ENCODE assay signal across 17 cellular contexts in the genomic region with DNA sequence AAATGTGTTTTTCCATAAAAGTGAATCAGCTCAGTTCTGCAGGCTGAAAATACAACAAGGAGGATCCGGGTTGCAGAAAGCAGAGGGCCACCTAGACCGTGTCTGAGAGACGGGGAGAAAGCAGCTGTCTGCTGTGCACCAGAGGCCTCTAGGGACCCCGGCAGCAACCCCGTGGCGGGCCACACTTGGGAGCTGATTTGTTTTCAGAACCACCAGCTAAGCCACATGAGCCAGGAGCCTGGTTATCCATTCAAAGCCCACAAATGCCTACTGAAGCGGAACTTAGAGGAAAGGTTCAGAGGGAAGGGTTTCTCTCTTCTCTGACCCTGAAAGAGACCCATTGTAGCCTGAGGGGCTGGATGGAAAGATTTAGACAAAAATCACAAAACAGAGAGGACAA. TPM values are rescaled to one million over a fixed set of nuclear protein-coding genes. Genes with fewer than 3 reads are reported as not detected.
A peak's percentile ranks its signal among the peaks of the same experiment; 100 is the strongest.
DNase-seq lines count a peak whose midpoint lies in the region; ATAC-seq, FAIRE-seq and TF ChIP-seq lines count a peak whose summit lies in the region.
"Had no signal": no experiment of that assay in that cellular context is flagged by ENCODE, and none has a peak within 500 bp of the region (broad histone marks: within the 10 kb centered on the region; RNA-seq: fewer than 3 reads in every experiment).

No MANE protein-coding gene starts in this region.

- WGBS in GM12878 (ENCODE audit: insufficient coverage, insufficient replicate concordance, low lambda C conversion rate, missing lambda C conversion rate), result 8% methylated on average over 7 of the region's 7 CpGs
- 86% methylated on average over 6 of the region's 7 CpGs for WGBS in mesenchymal stem cell

- H3K36me3 ChIP-seq in DND-41 (ENCODE audit: insufficient read depth, low read length), result no peaks in the 10 kb centered on the region
- no peaks in the 10 kb centered on the region for H3K36me3 ChIP-seq in GM12878 (ENCODE audit: control insufficient read depth in 2 of 2, insufficient read depth in 2 of 2, low read length in 1 of 2)
- no peaks in the 10 kb centered on the region for H3K36me3 ChIP-seq in breast epithelium
- no peaks in the 10 kb centered on the region for H3K36me3 ChIP-seq in mesenchymal stem cell (ENCODE audit: control insufficient read depth in 1 of 2, insufficient read depth in 2 of 2, low read depth in 1 of 2, low read length in 2 of 2)

- ATAC-seq in DND-41 (ENCODE audit: insufficient read depth, low read depth) (peak; percentile 27; the same call in 1 of the 3 replicates), HG03460 (IDR thresholded peaks at IDR 0.05; ENCODE audit: unreplicated experiment) (peak; percentile 63), GM12878 (peak; percentile 76)
- ATAC-seq: natural killer cell treated with Interleukin-12 subunit alpha and Interleukin-12 subunit beta and Interleukin-15 and Interleukin-18, amount 100 ng/mL, for 72 hours had no signal

- H3K4me1 Mint-ChIP-seq in nephron progenitor cell, result peaks cover 70% of the 10 kb centered on the region

- SMC1A ChIA-PET in GM12878 (lab: Charles Lee; ENCODE audit: uncharacterized antibody, unreplicated experiment), result interaction anchor here (1.1 kb wide), 1 partner anchor 25 kb away, joined by 3 read pairs; no protein-coding TSS in a partner anchor

- TF ChIP-seq CTCF in DND-41 (IDR thresholded peaks at IDR 0.05; ENCODE audit: borderline replicate concordance, extremely low read depth, low read length, poor library complexity, severe bottlenecking) (no peak), GM12878 (IDR thresholded peaks at IDR 0.05 in 2 of 3, conservative IDR thresholded peaks at IDR 0.05 in 1 of 3; ENCODE audit: control insufficient read depth in 2 of 3, extremely low read depth in 1 of 3, insufficient read depth in 1 of 3, low read depth in 3 of 3, low read length in 3 of 3) (no peak), nephron progenitor cell (IDR thresholded peaks at IDR 0.05) (no peak), breast epithelium (IDR thresholded peaks at IDR 0.05) (no peak)

- no peaks in the 10 kb centered on the region for H4K20me1 ChIP-seq in DND-41 (ENCODE audit: insufficient read depth, low read length)
- H4K20me1 ChIP-seq in GM12878 (ENCODE audit: control insufficient read depth, insufficient read depth), result no peaks in the 10 kb centered on the region

- no peak overlapping the region for H2BK12ac ChIP-seq in mesenchymal stem cell (ENCODE audit: low read length in 2 of 2)

- no peak overlapping the region for H3K4me3 ChIP-seq in DND-41 (ENCODE audit: low read depth in 1 of 2, low read length in 2 of 2)
- no peak overlapping the region for H3K4me3 ChIP-seq in GM12878
- no peak overlapping the region for H3K4me3 ChIP-seq in breast epithelium
- no peak overlapping the region for H3K4me3 ChIP-seq in mesenchymal stem cell (ENCODE audit: insufficient read depth in 1 of 2, low read depth in 1 of 2, low read length in 2 of 2)
- H3K4me3 ChIP-seq: lung had no signal

- H3K4me3 Mint-ChIP-seq in nephron progenitor cell, result peak overlapping the region; percentile 25
- H3K4me3 Mint-ChIP-seq: HFFc6; natural killer cell treated with Interleukin-12 subunit alpha and Interleukin-12 subunit beta and Interleukin-15 and Interleukin-18, amount 100 ng/mL, for 72 hours had no signal

- H3K23ac ChIP-seq in mesenchymal stem cell (ENCODE audit: low read length in 2 of 2), result no peak overlapping the region

- H2AK5ac ChIP-seq in mesenchymal stem cell (ENCODE audit: low read length, severe bottlenecking), result no peak overlapping the region

- H3K14ac ChIP-seq in mesenchymal stem cell (ENCODE audit: low read length in 2 of 2), result no peak overlapping the region

- FAIRE-seq in GM12878 (lab: Jason Lieb, UNC) (no peak), GM12891 (lab: Jason Lieb, UNC) (no peak)
- FAIRE-seq: colon had no signal

- DNase-seq in DND-41, result peak; percentile 33
- DNase-seq in GM12878 (ENCODE audit: low read depth, low spot score), result no peak
- no peak for DNase-seq in nephron progenitor cell
- no peak for DNase-seq in activated CD4-positive, CD25-positive, alpha-beta regulatory T cell (lab: John Stamatoyannopoulos, UW)
- no peak for DNase-seq in breast epithelium (ENCODE audit: low spot score in 2 of 2)
- DNase-seq in mesenchymal stem cell, result no peak
- DNase-seq in GM12891 (ENCODE audit: insufficient read length, low spot score), result no peak
- DNase-seq: activated gamma-delta T cell; GDM1; HFFc6; MM.1S; stimulated activated CD4-positive, alpha-beta T cell treated with anti-CD3 and anti-CD28 coated beads, Interleukin-2, amount 100 ng/mL, for 24 hours had no signal

- no peaks in the 10 kb centered on the region for H3K27me3 ChIP-seq in DND-41 (ENCODE audit: insufficient read depth, low read length, poor library complexity)
- no peaks in the 10 kb centered on the region for H3K27me3 ChIP-seq in GM12878 (replicated peaks in 1 of 2; ENCODE audit: control insufficient read depth in 2 of 2, insufficient read depth in 2 of 2, low read length in 1 of 2)
- H3K27me3 ChIP-seq in breast epithelium, result no peaks in the 10 kb centered on the region
- no peaks in the 10 kb centered on the region for H3K27me3 ChIP-seq in mesenchymal stem cell (ENCODE audit: control insufficient read depth in 1 of 2, insufficient read depth in 1 of 2, low read length in 2 of 2)

- H2BK120ac ChIP-seq in mesenchymal stem cell (ENCODE audit: low read depth, low read length), result no peak overlapping the region

- no peaks in the 10 kb centered on the region for H3K79me2 ChIP-seq in DND-41 (ENCODE audit: insufficient read depth, low read length)
- H3K79me2 ChIP-seq in GM12878 (ENCODE audit: control insufficient read depth, insufficient read depth, low read length), result no peaks in the 10 kb centered on the region

- H3K18ac ChIP-seq in mesenchymal stem cell (ENCODE audit: low read depth in 1 of 2, low read length in 2 of 2), result no peak overlapping the region

- in situ Hi-C loops in GM12878 (cut with MboI), result no loop called here

- no peak overlapping the region for H2BK15ac ChIP-seq in mesenchymal stem cell (ENCODE audit: low read depth, poor library complexity, severe bottlenecking)

- RAD21 ChIA-PET in GM12878 (lab: Charles Lee; ENCODE audit: unreplicated experiment), result interaction anchor here (0.6 to 1.7 kb wide), 2 partner anchors 28 to 78 kb away, joined by 3 to 4 read pairs; partner anchors contain the start of gene ID2

- BruUV-seq in GM12878 (replicated peaks; lab: Mats Ljungman, UMichigan), result no TSS peak

- POLR2A ChIA-PET in GM12878 (lab: Charles Lee), result interaction anchor here (1.0 to 1.5 kb wide), 2 partner anchors 27 to 28 kb away, joined by 3 to 7 read pairs; partner anchors contain the start of gene ID2

- peaks cover under 1% of the 10 kb centered on the region for H3K9me3 ChIP-seq in DND-41 (ENCODE audit: insufficient read depth, low read length, severe bottlenecking)
- no peaks in the 10 kb centered on the region; the same call in 2 of the 3 replicates for H3K9me3 ChIP-seq in GM12878 (replicated peaks; ENCODE audit: control insufficient read depth, insufficient read depth, low read length)
- no peaks in the 10 kb centered on the region for H3K9me3 ChIP-seq in breast epithelium
- no peaks in the 10 kb centered on the region for H3K9me3 ChIP-seq in mesenchymal stem cell (ENCODE audit: control insufficient read depth, low read length)

- H3K4me1 ChIP-seq in DND-41 (ENCODE audit: insufficient read depth, low read length) (peaks cover 15% of the 10 kb centered on the region), GM12878 (ENCODE audit: control insufficient read depth, insufficient read depth, low read length) (peaks cover 5% of the 10 kb centered on the region), breast epithelium (no peaks in the 10 kb centered on the region), mesenchymal stem cell (ENCODE audit: control insufficient read depth, insufficient read depth, low read depth, low read length) (peaks cover 14% of the 10 kb centered on the region)

- TF ChIP-seq POLR2A in GM12878 (IDR thresholded peaks at IDR 0.05; ENCODE audit: low read depth, low read length) (no peak), breast epithelium (IDR thresholded peaks at IDR 0.05) (no peak), GM12891 (IDR thresholded peaks at IDR 0.05; ENCODE audit: low read depth, low read length) (no peak)

- H3K4ac ChIP-seq in mesenchymal stem cell (ENCODE audit: low read depth in 1 of 2, low read length in 2 of 2), result no peak overlapping the region

- H3K9me3 Mint-ChIP-seq in nephron progenitor cell, result peaks cover 4% of the 10 kb centered on the region
- H3K9me3 Mint-ChIP-seq: HFFc6; natural killer cell treated with Interleukin-12 subunit alpha and Interleukin-12 subunit beta and Interleukin-15 and Interleukin-18, amount 100 ng/mL, for 72 hours had no signal

- H3K27ac ChIP-seq in DND-41 (ENCODE audit: low read length), result no peak overlapping the region
- H3K27ac ChIP-seq in GM12878 (ENCODE audit: control insufficient read depth, insufficient read depth), result no peak overlapping the region
- no peak overlapping the region for H3K27ac ChIP-seq in breast epithelium
- no peak overlapping the region for H3K27ac ChIP-seq in mesenchymal stem cell (ENCODE audit: low read length, poor library complexity, severe bottlenecking)
- H3K27ac ChIP-seq: VCaP had no signal

- intact Hi-C loops in GM12878 (cut with micrococcal nuclease; ENCODE audit: unreplicated experiment) (no loop called here), breast epithelium (cut with DNase I; ENCODE audit: low total_unique reads) (no loop called here)

- H3K27ac Mint-ChIP-seq in nephron progenitor cell, result peak overlapping the region; percentile 95
- H3K27ac Mint-ChIP-seq: HFFc6 had no signal

- H3K79me1 ChIP-seq in mesenchymal stem cell (replicated peaks; ENCODE audit: low read length, poor library complexity, severe bottlenecking), result no peaks in the 10 kb centered on the region

- H2AFZ ChIP-seq in DND-41 (ENCODE audit: low read depth, low read length) (no peak overlapping the region), GM12878 (ENCODE audit: control insufficient read depth, low read depth, low read length) (no peak overlapping the region), mesenchymal stem cell (ENCODE audit: low read depth, low read length) (no peak overlapping the region)

- H4K8ac ChIP-seq in mesenchymal stem cell (ENCODE audit: low read length), result no peak overlapping the region

- H4K91ac ChIP-seq in mesenchymal stem cell (ENCODE audit: low read length), result no peak overlapping the region

- no peak for TF ChIP-seq RAD21 in GM12878 (IDR thresholded peaks at IDR 0.05; ENCODE audit: insufficient read depth, low read depth, low read length)

- H3K27me3 Mint-ChIP-seq in nephron progenitor cell (ENCODE audit: low read depth, poor library complexity), result peaks cover 9% of the 10 kb centered on the region

- TF ChIP-seq EP300 in GM12878 (IDR thresholded peaks at IDR 0.05; ENCODE audit: borderline replicate concordance in 1 of 2, control insufficient read depth in 1 of 2, low read depth in 2 of 2, low read length in 2 of 2), result no peak

- no peak overlapping the region for H3K4me2 ChIP-seq in DND-41 (ENCODE audit: insufficient read depth, low read length)
- no peak overlapping the region for H3K4me2 ChIP-seq in GM12878 (ENCODE audit: control insufficient read depth, insufficient read depth)
- no peak overlapping the region for H3K4me2 ChIP-seq in mesenchymal stem cell (ENCODE audit: low read length, poor library complexity, severe bottlenecking)

- H3K9ac ChIP-seq in DND-41 (ENCODE audit: low read depth, low read length), result no peak overlapping the region
- H3K9ac ChIP-seq in GM12878 (ENCODE audit: control insufficient read depth, insufficient read depth, low read length), result no peak overlapping the region
- H3K9ac ChIP-seq in mesenchymal stem cell (ENCODE audit: low read length), result no peak overlapping the region

- H3K36me3 Mint-ChIP-seq in nephron progenitor cell (ENCODE audit: low read depth), result no peaks in the 10 kb centered on the region
- H3K36me3 Mint-ChIP-seq: natural killer cell treated with Interleukin-12 subunit alpha and Interleukin-12 subunit beta and Interleukin-15 and Interleukin-18, amount 100 ng/mL, for 72 hours had no signal

- CTCF ChIA-PET in GM12878 (lab: Yijun Ruan, JAX), result interaction anchor here (0.6 to 0.8 kb wide), 2 partner anchors 109 to 837 kb away, joined by 3 read pairs; no protein-coding TSS in a partner anchor

- no peak overlapping the region for H2BK5ac ChIP-seq in mesenchymal stem cell (ENCODE audit: low read depth, low read length, poor library complexity, severe bottlenecking)

RNA-seq across cellular contexts. Expression of gene ID2, which starts 28.4 kb away (rescaled TPM):
- total RNA-seq in GM12878 (2013; cell fraction: nucleolus; rRNA removed), result 271 and 378 TPM in 2 replicates
- total RNA-seq in GM12878 (2014; rRNA removed) (62.6 and 69.8 TPM in 2 replicates), GM12878 (2014; rRNA removed; fragmentation: Illumina TruSeq; extraction: Trizol) (37.8 and 40.4 TPM in 2 replicates), GM12878 (2021) (36.6 and 39.0 TPM in 2 replicates), breast epithelium (100 to 1,000 TPM; 240 to 305 (median 260) TPM)
- polyA plus RNA-seq in GM12878 (2011; ENCODE audit: low read depth), result 6.1 TPM
- polyA plus RNA-seq in GM12878 (2011; rRNA removed) (388 and 613 TPM in 2 replicates), GM12878 (2014; fragmentation: Illumina TruSeq; extraction: Trizol) (32.4 and 44.6 TPM in 2 replicates), GM12878 (2014; fragmentation: Nextera tagmentation; extraction: Ambion mirVana) (10 to 100 TPM; 77.3 to 82.5 TPM), GM12878 (2014; rRNA removed) (116 and 162 TPM in 2 replicates), GM12878 (2016; fragmentation: Nextera tagmentation; extraction: Ambion mirVana) (10 to 100 TPM; 69.1 to 81.6 TPM)
- 630 and 953 TPM in 2 replicates for polyA plus RNA-seq in GM12878 (2011; cell fraction: cytosol; rRNA removed)
- polyA plus RNA-seq in GM12878 (2011; cell fraction: nucleus; rRNA removed), result 989 and 1,075 TPM in 2 replicates
- polyA plus RNA-seq in GM12878 (2012), result 12.6 and 14.8 TPM in 2 replicates
- 376 and 648 TPM in 2 replicates for polyA minus RNA-seq in GM12878 (2011; rRNA and poly(A)+ RNA removed)
- polyA minus RNA-seq in GM12878 (2011; cell fraction: cytosol; rRNA and poly(A)+ RNA removed), result 107 and 121 TPM in 2 replicates
- 445 and 634 TPM in 2 replicates for polyA minus RNA-seq in GM12878 (2011; cell fraction: nucleus; rRNA and poly(A)+ RNA removed)
- polyA plus RNA-seq in mesenchymal stem cell (2013, experiment 1 of 2), result 53.9 TPM
- 55.7 TPM for polyA plus RNA-seq in mesenchymal stem cell (2013, experiment 2 of 2)
- 22.0 TPM for polyA plus RNA-seq in GM12891 (2012; ENCODE audit: low read depth, missing spikeins)
